In the genomic region with DNA sequence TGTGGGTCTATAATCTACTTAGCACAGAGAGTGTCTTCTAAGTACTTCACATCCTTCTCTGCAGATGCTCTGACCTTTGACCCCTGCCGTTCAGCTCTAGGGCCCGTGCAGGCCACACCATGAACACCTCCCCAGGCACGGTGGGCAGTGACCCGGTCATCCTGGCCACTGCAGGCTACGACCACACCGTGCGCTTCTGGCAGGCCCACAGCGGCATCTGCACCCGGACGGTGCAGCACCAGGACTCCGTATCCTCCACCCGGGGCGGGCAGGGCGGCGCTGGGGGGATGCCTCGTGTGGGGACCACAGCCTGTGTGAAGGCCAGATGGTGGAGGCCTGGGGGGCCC, we compare ENCODE assay signal across 6 cellular contexts. TPM values are rescaled to one million over a fixed set of nuclear protein-coding genes. Genes with fewer than 3 reads are reported as not detected.
DNase-seq lines count a peak whose midpoint lies in the region; ATAC-seq and TF ChIP-seq lines count a peak whose summit lies in the region.

No MANE protein-coding gene starts in this region.

- 4 to 10% methylated on average over 12 to 16 of the region's 16 CpGs for WGBS in lower leg skin, 2 donors

- H3K4me3 ChIP-seq in WI38 (ENCODE audit: low read depth, low read length) = peak overlapping the region; percentile 64
- H3K4me3 ChIP-seq in lower leg skin (ENCODE audit: low read depth, poor library complexity, severe bottlenecking) = peak overlapping the region; percentile 49

- TF ChIP-seq CTCF in WI38 (IDR thresholded peaks at IDR 0.05; ENCODE audit: low read depth, low read length) (no peak), lower leg skin (IDR thresholded peaks at IDR 0.05) (no peak)

- intact Hi-C loops in lower leg skin (cut with DNase I; ENCODE audit: low total_unique reads) = no loop called here

- no peak for TF ChIP-seq POLR2A in lower leg skin (IDR thresholded peaks at IDR 0.05)

- peak; percentile 53 for DNase-seq in NCI-H2196 treated with DMSO at 0.1 percent for 48 hours (lab: John Stamatoyannopoulos, UW; ENCODE audit: unreplicated experiment)
- DNase-seq in NCI-H2196 (lab: John Stamatoyannopoulos, UW; ENCODE audit: unreplicated experiment) = no peak
- no peak for DNase-seq in lower leg skin (ENCODE audit: low spot score in 2 of 2)
- no peak for DNase-seq in NCI-H82 (lab: John Stamatoyannopoulos, UW)

- ATAC-seq in HG02840 (IDR thresholded peaks at IDR 0.05; ENCODE audit: low FRiP score, unreplicated experiment) = no peak

RNA-seq across cellular contexts. Expression of a gene that starts 0.7 kb away (rescaled TPM):
- total RNA-seq in lower leg skin = 10 to 100 TPM; 43.8 to 69.4 (median 54.9) TPM

RNA-seq across cellular contexts. Expression of a gene that starts 4.7 kb away (rescaled TPM):
- 1 to 10 TPM; 2.3 to 6.2 (median 2.5) TPM for total RNA-seq in lower leg skin

RNA-seq across cellular contexts. Expression of a gene that starts 8.7 kb away (rescaled TPM):
- 10 to 100 TPM in 3 of 4 donors, 1 to 10 TPM in 1; 9.6 to 19.4 (median 12.8) TPM for total RNA-seq in lower leg skin

RNA-seq across cellular contexts. Expression of a gene that starts 9.5 kb away (rescaled TPM):
- 1 to 10 TPM in 3 of 4 donors, under 1 TPM in 1; 0.71 to 2.2 (median 1.3) TPM for total RNA-seq in lower leg skin

RNA-seq across cellular contexts. Expression of a gene that starts 17.5 kb away (rescaled TPM):
- 10 to 100 TPM; 50.3 to 85.8 (median 57.4) TPM for total RNA-seq in lower leg skin
